Comparison of ENCODE assay signal across 14 cellular contexts in the genomic region with DNA sequence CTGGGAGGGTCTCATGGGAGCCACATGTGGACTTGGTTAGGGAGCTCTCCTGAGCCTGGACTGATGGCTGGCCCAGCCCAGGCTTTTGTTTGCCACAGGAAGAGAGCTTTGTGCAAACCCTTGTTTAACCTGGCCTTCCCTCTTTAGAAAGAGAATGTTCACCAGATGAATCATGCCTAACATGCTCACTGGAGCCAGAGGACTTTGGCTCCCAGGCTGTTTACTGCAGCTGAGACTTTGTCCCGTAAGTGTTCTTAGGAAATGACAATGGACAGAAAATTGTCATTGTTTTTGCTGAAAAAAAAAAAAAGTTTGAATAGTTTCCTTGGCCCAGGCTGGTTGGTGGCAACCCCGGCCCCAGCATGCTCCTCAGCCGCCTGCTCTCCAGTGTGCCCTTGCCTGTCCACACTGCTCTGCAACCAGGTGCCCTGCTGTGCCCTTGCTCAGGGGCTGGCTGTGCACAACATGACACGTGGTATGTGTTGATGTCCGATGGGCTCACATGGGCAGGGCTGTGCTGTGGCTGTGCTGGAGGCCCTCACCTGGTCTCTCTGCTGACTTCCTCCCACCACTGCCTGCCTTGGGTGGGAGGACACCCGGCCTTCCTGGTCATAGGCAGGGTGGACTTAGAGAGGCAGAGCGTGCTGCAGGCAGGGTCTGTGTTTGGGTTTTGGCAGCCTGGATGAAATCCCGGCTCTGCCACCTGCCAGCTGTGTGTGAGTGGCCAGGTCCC.
DNase-seq lines count a peak whose midpoint lies in the region; ATAC-seq, FAIRE-seq and TF ChIP-seq lines count a peak whose summit lies in the region.
"Had no signal": no experiment of that assay in that cellular context is flagged by ENCODE, and none has a peak within 500 bp of the region (broad histone marks: within the 10 kb centered on the region; RNA-seq: fewer than 3 reads in every experiment).

No MANE protein-coding gene starts in this region.

- no peaks in the 10 kb centered on the region for H3K36me3 ChIP-seq in lung (ENCODE audit: control insufficient read depth in 2 of 2, insufficient read depth in 2 of 2, low read length in 2 of 2)

- ATAC-seq in esophagus mucosa (peak; percentile 53), lung (ENCODE audit: insufficient read depth, low FRiP score) (no peak), HG02678 (IDR thresholded peaks at IDR 0.05; ENCODE audit: unreplicated experiment) (no peak)
- ATAC-seq: HCT116 had no signal

- no peaks in the 10 kb centered on the region for H3K27me3 ChIP-seq in lung (ENCODE audit: control insufficient read depth, insufficient read depth)

- FAIRE-seq in urothelium cell line (lab: Jason Lieb, UNC): peak; percentile 23
- FAIRE-seq: islet of Langerhans had no signal

- peaks cover 8 to 12% of the 10 kb centered on the region in 2 donors for H3K4me1 ChIP-seq in lung (ENCODE audit: control insufficient read depth in 2 of 2, insufficient read depth in 2 of 2, low read length in 2 of 2)

- DNase-seq in activated CD8-positive, alpha-beta memory T cell treated with anti-CD3 and anti-CD28 coated beads, Interleukin-2, amount 50 U/mL, for 48 hours: peak; percentile 41
- no peak for DNase-seq in activated CD8-positive, alpha-beta memory T cell treated with anti-CD3 and anti-CD28 coated beads for 24 hours
- no peak for DNase-seq in lung (ENCODE audit: low spot score)
- DNase-seq in urothelium cell line (ENCODE audit: low spot score): peak; percentile 64
- no peak for DNase-seq in SKM-1 treated with dmso at 0.1 percent for 144 hours (lab: John Stamatoyannopoulos, UW; ENCODE audit: unreplicated experiment)
- no peak for DNase-seq in NCI-H748 treated with DMSO at 0.1 percent for 48 hours (lab: John Stamatoyannopoulos, UW)
- DNase-seq: activated B cell treated with CpG ODN at 0.5 μM for 24 hours; amniotic stem cell; NCI-H82; stimulated activated CD4-positive, alpha-beta T cell treated with anti-CD3 and anti-CD28 coated beads, Interleukin-4, amount 100 ng/mL, for 4 hours had no signal

- no peak overlapping the region for H3K4me3 ChIP-seq in lung

- peak overlapping the region; percentile 17 to 68 for H3K27ac ChIP-seq in lung (ENCODE audit: low read depth in 1 of 2, low read length in 1 of 2)

- TF ChIP-seq CTCF in lung (IDR thresholded peaks at IDR 0.05; ENCODE audit: control extremely low read depth, extremely low read depth): no peak

- no peaks in the 10 kb centered on the region for H3K9me3 ChIP-seq in lung (ENCODE audit: control insufficient read depth in 2 of 2, insufficient read depth in 1 of 2, low read length in 1 of 2)

- WGBS in lung, 2 donors: 86 to 89% methylated on average over 8 of the region's 8 CpGs

Comparison
In these comparisons a context has a peak if more than half of its experiments do, and no peak if none do; other contexts are left out.
1. DNase-seq: peak in activated CD8-positive, alpha-beta memory T cell treated with anti-CD3 and anti-CD28 coated beads, Interleukin-2, amount 50 U/mL, for 48 hours (single experiment) and urothelium cell line (single experiment); none in activated CD8-positive, alpha-beta memory T cell treated with anti-CD3 and anti-CD28 coated beads for 24 hours (single experiment), lung (single experiment), SKM-1 treated with dmso at 0.1 percent for 144 hours (single experiment) and NCI-H748 treated with DMSO at 0.1 percent for 48 hours (single experiment).